ENCODE assay signal across 23 cellular contexts in the genomic region with DNA sequence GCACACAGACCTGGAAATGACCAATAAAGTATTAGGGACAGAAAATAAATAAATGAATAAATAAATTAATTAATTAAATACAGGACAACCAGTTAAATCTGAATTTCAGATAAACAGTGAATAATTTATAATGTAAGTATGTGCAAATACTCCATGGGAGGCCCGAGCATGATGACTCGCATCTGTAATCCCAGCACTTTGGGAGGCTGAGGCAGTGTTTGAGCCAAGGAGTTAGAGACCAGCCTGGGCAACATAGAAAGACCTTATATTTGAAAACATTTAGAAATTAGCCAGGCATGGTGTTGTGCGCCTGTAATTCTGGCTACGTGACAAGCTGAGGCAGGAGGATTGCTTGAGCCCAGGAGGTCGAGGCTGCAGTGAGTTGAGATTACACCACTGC.
DNase-seq lines count a peak whose midpoint lies in the region; ATAC-seq and TF ChIP-seq lines count a peak whose summit lies in the region.
"Had no signal": no experiment of that assay in that cellular context is flagged by ENCODE, and none has a peak within 500 bp of the region (broad histone marks: within the 10 kb centered on the region; RNA-seq: fewer than 3 reads in every experiment).

No MANE protein-coding gene starts in this region.

- CTCF ChIA-PET in PC-3 (lab: Charles Lee): no interaction called here

- no peak overlapping the region for H3K27ac ChIP-seq in PC-3 (ENCODE audit: low read length)
- H3K27ac ChIP-seq: cardiac muscle cell, skin epidermis had no signal

- no peaks in the 10 kb centered on the region for H4K20me1 ChIP-seq in PC-3 (ENCODE audit: low read length)

- H3K27me3 ChIP-seq in PC-3 (ENCODE audit: low read length): no peaks in the 10 kb centered on the region
- H3K27me3 ChIP-seq: adrenal gland, cardiac muscle cell had no signal

- intact Hi-C loops in PC-3 (cut with micrococcal nuclease): no loop called here

- TF ChIP-seq CTCF in AG09309 (IDR thresholded peaks at IDR 0.05; ENCODE audit: control insufficient read depth, insufficient read depth, low read depth, low read length, missing control alignments): no peak
- TF ChIP-seq CTCF in PC-3 (conservative IDR thresholded peaks at IDR 0.05; ENCODE audit: low read depth, low read length): no peak
- TF ChIP-seq CTCF in cardiac fibroblast (IDR thresholded peaks at IDR 0.05; ENCODE audit: low read depth, low read length): no peak
- TF ChIP-seq CTCF in fibroblast of the aortic adventitia (IDR thresholded peaks at IDR 0.05; ENCODE audit: insufficient read depth, low read length): no peak

- no peaks in the 10 kb centered on the region for H3F3A ChIP-seq in PC-3 (ENCODE audit: low read length, unreplicated experiment)

- no peak overlapping the region for H2AFZ ChIP-seq in PC-3 (ENCODE audit: low read length)

- H3K36me3 ChIP-seq in PC-3 (ENCODE audit: low read depth, low read length): no peaks in the 10 kb centered on the region
- H3K36me3 ChIP-seq: adrenal gland, cardiac muscle cell had no signal

- H3K79me2 ChIP-seq in PC-3 (ENCODE audit: low read length): no peaks in the 10 kb centered on the region

- H3K4me3 ChIP-seq in AG09309 (ENCODE audit: control insufficient read depth, low read depth, low read length) (no peak overlapping the region), PC-3 (ENCODE audit: low read length) (no peak overlapping the region), cardiac fibroblast (replicated peaks in 1 of 2; ENCODE audit: low read depth in 2 of 2, low read length in 2 of 2) (no peak overlapping the region), fibroblast of the aortic adventitia (ENCODE audit: low read depth, low read length) (no peak overlapping the region)
- H3K4me3 ChIP-seq: adrenal gland, cardiac muscle cell, skin epidermis had no signal

- peak; percentile 87 for ATAC-seq in PC-3
- no peak for ATAC-seq in HG03039 (IDR thresholded peaks at IDR 0.05; ENCODE audit: unreplicated experiment)
- no peak for ATAC-seq in SK-N-SH treated with all-trans-retinoic acid at 6 μM for 48 hours
- ATAC-seq: activated CD4-positive, alpha-beta T cell treated with anti-CD3 and anti-CD28 coated beads for 36 hours; activated CD8-positive, alpha-beta T cell treated with anti-CD3 and anti-CD28 coated beads, Interleukin-2, amount 10 ng/mL, durations not matched to agents 7 days and 5 days; stimulated activated naive B cell treated with anti-CD40 and anti-IgM and Interleukin-4, amounts not matched to agents 10 μg/mL and 1 μg/mL and 100 μg/mL, for 72 hours had no signal

- H3K9ac ChIP-seq in PC-3 (ENCODE audit: low read length): no peak overlapping the region

- no peaks in the 10 kb centered on the region for H3K9me2 ChIP-seq in PC-3 (replicated peaks; ENCODE audit: low read length)

- peaks cover 4% of the 10 kb centered on the region for H3K4me1 ChIP-seq in PC-3 (ENCODE audit: insufficient read depth, low read length)

- no peak overlapping the region for H3K4me2 ChIP-seq in PC-3 (ENCODE audit: low read length)

- no peaks in the 10 kb centered on the region for H3K9me3 ChIP-seq in PC-3 (ENCODE audit: low read length)
- H3K9me3 ChIP-seq: adrenal gland had no signal

- peak; percentile 13 for DNase-seq in AG09309 (ENCODE audit: low read depth)
- peak; percentile 53 for DNase-seq in PC-3
- DNase-seq in cardiac fibroblast (ENCODE audit: low read depth in 2 of 2): peak; percentile 49 to 67
- DNase-seq in fibroblast of the aortic adventitia (ENCODE audit: low read depth): peak; percentile 61
- no peak for DNase-seq in effector CD4-positive, alpha-beta T cell
- no peak for DNase-seq in NCI-H1105 treated with DMSO at 0.1 percent for 48 hours (lab: John Stamatoyannopoulos, UW)
- DNase-seq: 8988T; activated CD4-positive, alpha-beta T cell treated with anti-CD3 and anti-CD28 coated beads for 36 hours; activated CD8-positive, alpha-beta T cell treated with anti-CD3 and anti-CD28 coated beads, Interleukin-2, amount 10 ng/mL, durations not matched to agents 7 days and 5 days; activated naive CD4-positive, alpha-beta T cell treated with anti-CD3 and anti-CD28 coated beads for 36 hours; adrenal gland; cortex of kidney; H7; immature natural killer cell; NCI-H1048; NCI-H1694; nephron progenitor cell; SHP77; stimulated activated naive B cell treated with anti-CD40 and anti-IgM and Interleukin-4, amounts not matched to agents 10 μg/mL and 1 μg/mL and 100 μg/mL, for 72 hours had no signal

- BruUV-seq in PC-3 (replicated peaks; lab: Mats Ljungman, UMichigan): no TSS peak

- POLR2A ChIA-PET in PC-3 (lab: Charles Lee; ENCODE audit: unreplicated experiment): no interaction called here

TF ChIP-seq in SK-N-SH treated with all-trans-retinoic acid at 6 μM for 48 hours, 23 proteins besides CTCF, POLR2A, EP300 and RAD21:
- TF ChIP-seq, protein P1, sequence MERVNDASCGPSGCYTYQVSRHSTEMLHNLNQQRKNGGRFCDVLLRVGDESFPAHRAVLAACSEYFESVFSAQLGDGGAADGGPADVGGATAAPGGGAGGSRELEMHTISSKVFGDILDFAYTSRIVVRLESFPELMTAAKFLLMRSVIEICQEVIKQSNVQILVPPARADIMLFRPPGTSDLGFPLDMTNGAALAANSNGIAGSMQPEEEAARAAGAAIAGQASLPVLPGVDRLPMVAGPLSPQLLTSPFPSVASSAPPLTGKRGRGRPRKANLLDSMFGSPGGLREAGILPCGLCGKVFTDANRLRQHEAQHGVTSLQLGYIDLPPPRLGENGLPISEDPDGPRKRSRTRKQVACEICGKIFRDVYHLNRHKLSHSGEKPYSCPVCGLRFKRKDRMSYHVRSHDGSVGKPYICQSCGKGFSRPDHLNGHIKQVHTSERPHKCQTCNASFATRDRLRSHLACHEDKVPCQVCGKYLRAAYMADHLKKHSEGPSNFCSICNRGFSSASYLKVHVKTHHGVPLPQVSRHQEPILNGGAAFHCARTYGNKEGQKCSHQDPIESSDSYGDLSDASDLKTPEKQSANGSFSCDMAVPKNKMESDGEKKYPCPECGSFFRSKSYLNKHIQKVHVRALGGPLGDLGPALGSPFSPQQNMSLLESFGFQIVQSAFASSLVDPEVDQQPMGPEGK (CRISPR knock-in tag; IDR thresholded peaks at IDR 0.05; ENCODE audit: borderline replicate concordance): no peak
- TF ChIP-seq TOX (CRISPR knock-in tag; IDR thresholded peaks at IDR 0.05; ENCODE audit: borderline replicate concordance): no peak
- TF ChIP-seq SNAI2 (CRISPR knock-in tag; IDR thresholded peaks at IDR 0.05): no peak
- no peak for TF ChIP-seq ZC3H10 (CRISPR knock-in tag; IDR thresholded peaks at IDR 0.05)
- no peak for TF ChIP-seq CSDC2 (CRISPR knock-in tag; IDR thresholded peaks at IDR 0.05)
- TF ChIP-seq, protein P2, sequence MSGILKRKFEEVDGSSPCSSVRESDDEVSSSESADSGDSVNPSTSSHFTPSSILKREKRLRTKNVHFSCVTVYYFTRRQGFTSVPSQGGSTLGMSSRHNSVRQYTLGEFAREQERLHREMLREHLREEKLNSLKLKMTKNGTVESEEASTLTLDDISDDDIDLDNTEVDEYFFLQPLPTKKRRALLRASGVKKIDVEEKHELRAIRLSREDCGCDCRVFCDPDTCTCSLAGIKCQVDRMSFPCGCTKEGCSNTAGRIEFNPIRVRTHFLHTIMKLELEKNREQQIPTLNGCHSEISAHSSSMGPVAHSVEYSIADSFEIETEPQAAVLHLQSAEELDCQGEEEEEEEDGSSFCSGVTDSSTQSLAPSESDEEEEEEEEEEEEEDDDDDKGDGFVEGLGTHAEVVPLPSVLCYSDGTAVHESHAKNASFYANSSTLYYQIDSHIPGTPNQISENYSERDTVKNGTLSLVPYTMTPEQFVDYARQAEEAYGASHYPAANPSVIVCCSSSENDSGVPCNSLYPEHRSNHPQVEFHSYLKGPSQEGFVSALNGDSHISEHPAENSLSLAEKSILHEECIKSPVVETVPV (CRISPR knock-in tag; IDR thresholded peaks at IDR 0.05): no peak
- no peak for TF ChIP-seq TCF4 (CRISPR knock-in tag; IDR thresholded peaks at IDR 0.05; ENCODE audit: borderline replicate concordance)
- no peak for TF ChIP-seq ARNTL (CRISPR knock-in tag; IDR thresholded peaks at IDR 0.05; ENCODE audit: borderline replicate concordance, low read depth)
- no peak for TF ChIP-seq PPARA (CRISPR knock-in tag; IDR thresholded peaks at IDR 0.05; ENCODE audit: borderline replicate concordance)
- no peak for TF ChIP-seq ESRRG (CRISPR knock-in tag; IDR thresholded peaks at IDR 0.05)
- TF ChIP-seq ZNF70 (CRISPR knock-in tag; IDR thresholded peaks at IDR 0.05): no peak
- no peak for TF ChIP-seq OSR1 (CRISPR knock-in tag; IDR thresholded peaks at IDR 0.05)
- no peak for TF ChIP-seq RARB (CRISPR knock-in tag; IDR thresholded peaks at IDR 0.05)
- no peak for TF ChIP-seq ZNF8 (CRISPR knock-in tag; IDR thresholded peaks at IDR 0.05)
- no peak for TF ChIP-seq GLIS3 (CRISPR knock-in tag; IDR thresholded peaks at IDR 0.05)

Comparison
In these comparisons a context has a peak if more than half of its experiments do, and no peak if none do; other contexts are left out.
1. DNase-seq: peak in AG09309 (single experiment), PC-3 (single experiment), cardiac fibroblast (2 of 2) and fibroblast of the aortic adventitia (single experiment); none in effector CD4-positive, alpha-beta T cell (single experiment) and NCI-H1105 treated with DMSO at 0.1 percent for 48 hours (single experiment).